22 cellular contexts compared by ENCODE assay signal in the genomic region with DNA sequence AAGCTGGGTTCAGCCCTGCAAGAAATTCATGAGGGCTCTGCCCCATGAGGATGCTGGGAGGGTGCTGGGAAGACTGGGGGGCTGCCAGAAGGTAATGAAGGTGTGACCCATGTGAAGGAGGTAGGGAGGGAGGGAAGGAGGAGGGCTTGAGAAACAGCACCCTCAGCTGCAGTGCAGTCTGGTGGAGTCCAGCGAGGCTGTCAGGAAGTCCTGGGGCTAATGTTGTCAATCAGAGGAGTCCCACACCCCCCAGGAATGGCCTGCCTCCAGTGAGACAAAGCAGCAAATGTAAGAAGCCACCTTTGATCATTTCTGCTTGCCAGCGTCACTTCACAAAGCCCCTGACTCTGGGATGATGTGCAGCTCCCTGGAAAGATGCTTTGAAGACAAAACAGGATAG.
"Had no signal": no experiment of that assay in that cellular context is flagged by ENCODE, and none has a peak within 500 bp of the region (broad histone marks: within the 10 kb centered on the region; RNA-seq: fewer than 3 reads in every experiment).

No MANE protein-coding gene starts in this region.

- H3K9ac ChIP-seq: parathyroid adenoma had no signal

- H3K79me2 ChIP-seq: parathyroid adenoma had no signal

- DNase-seq: naive thymus-derived CD4-positive, alpha-beta T cell; natural killer cell; occipital lobe; ovary; psoas muscle; right cardiac atrium; right lobe of liver; sigmoid colon; small intestine; stimulated activated CD4-positive, alpha-beta T cell treated with anti-CD3 and anti-CD28 coated beads, Interleukin-15, amount 100 ng/mL, for 24 hours; stimulated activated CD4-positive, alpha-beta T cell treated with anti-CD3 and anti-CD28 coated beads, Interleukin-2, amount 100 ng/mL, for 24 hours; stimulated activated CD4-positive, alpha-beta T cell treated with anti-CD3 and anti-CD28 coated beads, Interleukin-2, amount 100 ng/mL, for 48 hours; stimulated activated naive B cell treated with anti-CD40 and anti-IgM and Interleukin-4, amounts not matched to agents 10 μg/mL and 1 μg/mL and 100 μg/mL, for 72 hours; stimulated activated naive CD4-positive, alpha-beta T cell treated with Interleukin-2 at 50 U/mL for 16 hours; stomach; tibial artery; trophoblast cell; upper lobe of left lung had no signal

- H3K27me3 ChIP-seq: ovary, right lobe of liver, sigmoid colon, upper lobe of left lung, vagina had no signal

- H3K9me3 ChIP-seq: ovary, psoas muscle, right lobe of liver, sigmoid colon, stomach, thoracic aorta, tibial artery, upper lobe of left lung, vagina had no signal

- H2AFZ ChIP-seq: parathyroid adenoma had no signal

- FAIRE-seq: small intestine, urothelium cell line had no signal

- H3K4me3 ChIP-seq: ovary, psoas muscle, right lobe of liver, sigmoid colon, stomach, thoracic aorta, tibial artery, upper lobe of left lung, vagina had no signal

- H3K36me3 ChIP-seq: ovary, right lobe of liver, sigmoid colon, stomach, thoracic aorta, tibial artery, upper lobe of left lung, vagina had no signal

- H3K27ac ChIP-seq: ovary, parathyroid adenoma, psoas muscle, right lobe of liver, sigmoid colon, stomach, thoracic aorta, tibial artery, upper lobe of left lung, vagina had no signal

- H3K4me1 ChIP-seq: parathyroid adenoma, psoas muscle, right lobe of liver, sigmoid colon, stomach, tibial artery, upper lobe of left lung had no signal
